ENCODE assay signal across 12 cellular contexts in the genomic region with DNA sequence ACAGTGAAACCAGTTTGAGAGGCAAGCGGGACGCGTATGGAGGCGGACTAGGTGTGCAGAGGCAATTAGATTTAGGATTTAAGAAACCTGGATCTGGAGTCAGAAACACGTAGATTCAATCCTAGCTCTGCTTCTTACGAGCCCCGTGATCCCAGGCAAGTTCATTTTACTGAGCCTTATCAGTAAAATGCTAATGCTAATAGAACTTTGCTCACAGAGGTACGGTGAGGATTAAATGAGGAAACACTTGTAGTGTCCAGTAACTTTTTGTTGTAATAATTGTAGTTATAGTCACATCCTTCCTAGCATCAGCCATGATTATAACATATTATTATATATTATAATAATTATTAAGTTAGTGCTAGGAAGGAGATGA. TPM values are rescaled to one million over a fixed set of nuclear protein-coding genes. Genes with fewer than 3 reads are reported as not detected.
DNase-seq lines count a peak whose midpoint lies in the region; ATAC-seq and TF ChIP-seq lines count a peak whose summit lies in the region.
"Had no signal": no experiment of that assay in that cellular context is flagged by ENCODE, and none has a peak within 500 bp of the region (broad histone marks: within the 10 kb centered on the region; RNA-seq: fewer than 3 reads in every experiment).

No MANE protein-coding gene starts in this region.

- peaks cover 9% of the 10 kb centered on the region for H3K9me3 Mint-ChIP-seq in nephron progenitor cell

- H3K27ac Mint-ChIP-seq in nephron progenitor cell: no peak overlapping the region
- H3K27ac Mint-ChIP-seq: activated CD8-positive, alpha-beta memory T cell treated with anti-CD3 and anti-CD28 coated beads, Interleukin-2, amount 10 ng/mL, durations not matched to agents 7 days and 5 days had no signal

- intact Hi-C loops in Right ventricle myocardium superior (cut with DNase I): no loop called here

- H3K27ac ChIP-seq in right atrium auricular region: peak overlapping the region; percentile 43 to 49

- H3K4me3 ChIP-seq in right atrium auricular region (peak overlapping the region; percentile 46 to 60), epithelial cell of proximal tubule (ENCODE audit: low read depth, low read length) (peak overlapping the region; percentile 56)

- no peak for DNase-seq in right atrium auricular region (ENCODE audit: low spot score)
- no peak for DNase-seq in Right ventricle myocardium superior
- no peak for DNase-seq in epithelial cell of proximal tubule (ENCODE audit: low read depth)
- DNase-seq in nephron progenitor cell: no peak
- DNase-seq in amniotic stem cell (lab: John Stamatoyannopoulos, UW): no peak
- DNase-seq in cerebellar cortex (ENCODE audit: low spot score): no peak
- DNase-seq in activated CD8-positive, alpha-beta memory T cell treated with anti-CD3 and anti-CD28 coated beads, Interleukin-2, amount 50 U/mL, for 4 hours: no peak
- DNase-seq: activated CD8-positive, alpha-beta memory T cell treated with anti-CD3 and anti-CD28 coated beads, Interleukin-2, amount 10 ng/mL, durations not matched to agents 7 days and 5 days; NK-92 treated with Interleukin-12 subunit alpha and Interleukin-12 subunit beta, amount 100 ng/mL, for 24 hours; stimulated activated naive CD4-positive, alpha-beta T cell had no signal

- H3K4me1 ChIP-seq in right atrium auricular region: peaks cover 0 to 14% of the 10 kb centered on the region in 2 donors

- ATAC-seq in Right ventricle myocardium superior (ENCODE audit: poor library complexity) (no peak), HG02973 (IDR thresholded peaks at IDR 0.05; ENCODE audit: unreplicated experiment) (no peak)
- ATAC-seq: activated CD8-positive, alpha-beta memory T cell treated with anti-CD3 and anti-CD28 coated beads, Interleukin-2, amount 10 ng/mL, durations not matched to agents 7 days and 5 days had no signal

- peaks cover 36% of the 10 kb centered on the region for H3K27me3 Mint-ChIP-seq in nephron progenitor cell (ENCODE audit: low read depth, poor library complexity)
- H3K27me3 Mint-ChIP-seq: activated CD8-positive, alpha-beta memory T cell treated with anti-CD3 and anti-CD28 coated beads, Interleukin-2, amount 10 ng/mL, durations not matched to agents 7 days and 5 days had no signal

- peaks cover 25% of the 10 kb centered on the region for H3K4me1 Mint-ChIP-seq in nephron progenitor cell

- peak overlapping the region; percentile 88 for H3K4me3 Mint-ChIP-seq in nephron progenitor cell
- H3K4me3 Mint-ChIP-seq: activated CD8-positive, alpha-beta memory T cell treated with anti-CD3 and anti-CD28 coated beads, Interleukin-2, amount 10 ng/mL, durations not matched to agents 7 days and 5 days; CD14-positive monocyte had no signal

- H3K9me3 ChIP-seq in right atrium auricular region: no peaks in the 10 kb centered on the region

- peaks cover 8% of the 10 kb centered on the region for H3K36me3 Mint-ChIP-seq in nephron progenitor cell (ENCODE audit: low read depth)

- H3K27me3 ChIP-seq in right atrium auricular region: no peaks in the 10 kb centered on the region

- TF ChIP-seq CTCF in right atrium auricular region (IDR thresholded peaks at IDR 0.05) (no peak), epithelial cell of proximal tubule (conservative IDR thresholded peaks at IDR 0.05; ENCODE audit: low read depth, low read length) (no peak), nephron progenitor cell (IDR thresholded peaks at IDR 0.05) (no peak)

- H3K36me3 ChIP-seq in right atrium auricular region: no peaks in the 10 kb centered on the region

RNA-seq across cellular contexts. Expression of a gene that starts 21.2 kb away (rescaled TPM):
- total RNA-seq in right atrium auricular region: 1 to 10 TPM; 1.4 to 2.2 TPM
- 0.97 TPM for total RNA-seq in Right ventricle myocardium superior
- total RNA-seq in epithelial cell of proximal tubule: 4.2 and 6.0 TPM in 2 replicates

RNA-seq across cellular contexts. Expression of a gene that starts 23.5 kb away (rescaled TPM):
- total RNA-seq in right atrium auricular region (10 to 100 TPM; 11.0 to 14.8 TPM), Right ventricle myocardium superior (12.8 TPM), epithelial cell of proximal tubule (8.2 and 10.8 TPM in 2 replicates)

RNA-seq across cellular contexts. Expression of a gene that starts 59.3 kb away (rescaled TPM):
- total RNA-seq in right atrium auricular region (10 to 100 TPM; 25.4 to 26.0 TPM), Right ventricle myocardium superior (35.3 TPM), epithelial cell of proximal tubule (11.5 and 15.9 TPM in 2 replicates)
